ENCODE assay signal across 21 cellular contexts in the genomic region with DNA sequence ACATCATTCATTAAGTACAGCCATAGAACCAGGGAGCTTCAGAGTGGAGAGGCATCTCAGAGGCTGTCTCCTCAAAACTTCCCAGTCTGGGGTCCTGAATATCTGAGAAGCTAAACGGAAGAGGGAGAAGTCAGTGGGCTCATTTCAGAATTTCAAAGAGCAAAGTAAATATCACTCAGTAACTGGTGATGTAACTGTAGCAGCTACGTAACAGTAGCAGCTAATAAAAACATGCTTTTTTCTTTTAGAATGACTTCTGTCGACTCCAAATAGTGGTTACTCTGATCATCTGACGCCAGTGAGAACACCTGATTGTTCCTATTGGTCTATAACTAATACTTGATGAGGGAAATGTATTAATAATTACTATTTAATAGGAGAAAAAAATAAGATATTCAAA.
DNase-seq lines count a peak whose midpoint lies in the region; ATAC-seq, FAIRE-seq and TF ChIP-seq lines count a peak whose summit lies in the region.
"Had no signal": no experiment of that assay in that cellular context is flagged by ENCODE, and none has a peak within 500 bp of the region (broad histone marks: within the 10 kb centered on the region; RNA-seq: fewer than 3 reads in every experiment).

No MANE protein-coding gene starts in this region.

- H4K20me1 ChIP-seq in HepG2 (ENCODE audit: insufficient read depth, low read length) (no peaks in the 10 kb centered on the region), IMR-90 (ENCODE audit: insufficient read depth, low read length) (no peaks in the 10 kb centered on the region)

- TF ChIP-seq EP300 in HepG2 (IDR thresholded peaks at IDR 0.05; ENCODE audit: low read depth in 2 of 2, low read length in 2 of 2) (no peak), HepG2 (CRISPR knock-in tag; IDR thresholded peaks at IDR 0.05; ENCODE audit: borderline replicate concordance) (no peak)

- no peak overlapping the region for H4K5ac ChIP-seq in IMR-90 (ENCODE audit: low read depth, low read length)

- no peak overlapping the region for H4K8ac ChIP-seq in IMR-90 (ENCODE audit: low read depth in 2 of 2, low read length in 2 of 2)

- no peak overlapping the region for H4K91ac ChIP-seq in IMR-90 (ENCODE audit: insufficient read depth, low read depth, low read length)

- DNase-seq in HepG2 (ENCODE audit: low spot score) (no peak), right lobe of liver (no peak), IMR-90 (no peak), glutamatergic neuron (no peak)
- DNase-seq in activated CD4-positive, alpha-beta memory T cell treated with anti-CD3 and anti-CD28 coated beads, Interleukin-2, amount 10 ng/mL, durations not matched to agents 7 days and 5 days = no peak
- DNase-seq: 8988T; AML-193; Caco-2; Calu3; CD4-positive, alpha-beta T cell; DMS79 treated with DMSO at 0.1 percent for 48 hours; GF-D8 had no signal

- WGBS in HepG2 (ENCODE audit: low lambda C conversion rate) = 3% methylated on average over 4 of the region's 4 CpGs
- WGBS in right lobe of liver (ENCODE audit: insufficient coverage, low coverage, low lambda C conversion rate, missing lambda C conversion rate) = 38% methylated on average over 4 of the region's 4 CpGs
- WGBS in IMR-90 (ENCODE audit: extremely low coverage in 2 of 2, insufficient read length in 1 of 2), 2 experiments = no CpG with 5 or more reads among the region's 4 CpGs

- H3K4me1 Mint-ChIP-seq in glutamatergic neuron (ENCODE audit: low read depth, unreplicated experiment) = peaks cover 8% of the 10 kb centered on the region
- peaks cover 17% of the 10 kb centered on the region for H3K4me1 Mint-ChIP-seq in activated CD4-positive, alpha-beta memory T cell treated with anti-CD3 and anti-CD28 coated beads, Interleukin-2, amount 10 ng/mL, durations not matched to agents 7 days and 5 days

- no peak overlapping the region for H3K4me2 ChIP-seq in HepG2 (ENCODE audit: low read depth, low read length)
- H3K4me2 ChIP-seq in IMR-90 (ENCODE audit: low read depth, low read length) = no peak overlapping the region
- H3K4me2 ChIP-seq: BLaER1 treated with 17β-estradiol and CSF1 and Interleukin-3, amounts not matched to agents 10 nM and 100 nM had no signal

- no peak overlapping the region for H3K4me3 Mint-ChIP-seq in glutamatergic neuron (ENCODE audit: unreplicated experiment)
- H3K4me3 Mint-ChIP-seq in activated CD4-positive, alpha-beta memory T cell treated with anti-CD3 and anti-CD28 coated beads, Interleukin-2, amount 10 ng/mL, durations not matched to agents 7 days and 5 days = no peak overlapping the region
- H3K4me3 Mint-ChIP-seq: B cell; CD4-positive, alpha-beta T cell; CD8-positive, alpha-beta T cell had no signal

- POLR2A ChIA-PET in HepG2 (lab: Yijun Ruan, JAX) (no interaction called here), IMR-90 (lab: Charles Lee; ENCODE audit: unreplicated experiment) (no interaction called here)
- POLR2A ChIA-PET in activated CD4-positive, alpha-beta memory T cell treated with anti-CD3 and anti-CD28 coated beads, Interleukin-2, amount 10 ng/mL, durations not matched to agents 7 days and 5 days (lab: Charles Lee) = no interaction called here

- no peak overlapping the region for H3K27ac Mint-ChIP-seq in glutamatergic neuron (ENCODE audit: unreplicated experiment)
- no peak overlapping the region for H3K27ac Mint-ChIP-seq in activated CD4-positive, alpha-beta memory T cell treated with anti-CD3 and anti-CD28 coated beads, Interleukin-2, amount 10 ng/mL, durations not matched to agents 7 days and 5 days
- H3K27ac Mint-ChIP-seq: B cell; CD4-positive, alpha-beta T cell; CD8-positive, alpha-beta T cell had no signal

- intact Hi-C loops in HepG2 (cut with micrococcal nuclease; ENCODE audit: unreplicated experiment) (loop anchor here (10.0 kb wide), 1 partner anchor 304 kb away; no protein-coding TSS in a partner anchor), right lobe of liver (cut with DNase I) (loop anchor here in 1 of 2 donors (5.0 kb wide), 1 partner anchor 437 kb away; no protein-coding TSS in a partner anchor), IMR-90 (cut with micrococcal nuclease) (loop anchor here (10.0 kb wide), 1 partner anchor 214 kb away; no protein-coding TSS in a partner anchor)

- in situ Hi-C loops in HepG2 (cut with HindIII; ENCODE audit: extremely low pct_ligation_motif_present, low pct_unique_long_range_greater_than_20kb) = loop anchor here (5.0 kb wide), 1 partner anchor 437 kb away; no protein-coding TSS in a partner anchor
- in situ Hi-C loops in IMR-90 (cut with MboI; ENCODE audit: low sequenced_read_pairs) = loop anchor here (5.0 kb wide), 1 partner anchor 437 kb away; no protein-coding TSS in a partner anchor

- H3K14ac ChIP-seq in IMR-90 (replicated peaks; ENCODE audit: low read depth, low read length) = no peak overlapping the region

- H3K79me1 ChIP-seq in IMR-90 (ENCODE audit: low read depth in 1 of 2, low read length in 2 of 2) = no peaks in the 10 kb centered on the region

- H3K23ac ChIP-seq in IMR-90 (ENCODE audit: low read depth, low read length) = no peak overlapping the region

- no peak overlapping the region for H2AK9ac ChIP-seq in IMR-90 (replicated peaks; ENCODE audit: low read depth, low read length, poor library complexity)

- H2BK5ac ChIP-seq in IMR-90 (ENCODE audit: low read depth, low read length, poor library complexity, severe bottlenecking) = no peak overlapping the region

- no peak for ATAC-seq in HepG2
- ATAC-seq in right lobe of liver = no peak
- ATAC-seq in IMR-90 (ENCODE audit: low read depth) = no peak
- ATAC-seq: CD8-positive, alpha-beta T cell had no signal

- H3K36me3 Mint-ChIP-seq in glutamatergic neuron (ENCODE audit: unreplicated experiment) = no peaks in the 10 kb centered on the region
- H3K36me3 Mint-ChIP-seq in activated CD4-positive, alpha-beta memory T cell treated with anti-CD3 and anti-CD28 coated beads, Interleukin-2, amount 10 ng/mL, durations not matched to agents 7 days and 5 days (ENCODE audit: low read depth) = peaks cover 11% of the 10 kb centered on the region
- H3K36me3 Mint-ChIP-seq: CD8-positive, alpha-beta T cell had no signal

- no peak overlapping the region for H2BK20ac ChIP-seq in IMR-90 (ENCODE audit: low read depth, low read length)

- BruUV-seq in HepG2 (replicated peaks; lab: Mats Ljungman, UMichigan) (no TSS peak), IMR-90 (replicated peaks; lab: Mats Ljungman, UMichigan) (no TSS peak)

- H3K27me3 ChIP-seq in HepG2 (ENCODE audit: control insufficient read depth in 1 of 2, insufficient read depth in 2 of 2, low read length in 2 of 2) (peaks cover 3 to 29% of the 10 kb centered on the region in 2 experiments; a peak in 2 of 5 replicates), right lobe of liver (no peaks in the 10 kb centered on the region), IMR-90 (ENCODE audit: control insufficient read depth, insufficient read depth, low read length) (peaks cover 26% of the 10 kb centered on the region)
- H3K27me3 ChIP-seq: BLaER1 treated with 17β-estradiol and CSF1 and Interleukin-3, amounts not matched to agents 10 nM and 100 nM had no signal

- no peak overlapping the region for H3K56ac ChIP-seq in IMR-90 (ENCODE audit: extremely low read depth, insufficient read depth, low read length)

- no peak for FAIRE-seq in HepG2 (lab: Jason Lieb, UNC)
- FAIRE-seq: A204.1, D721Med, G401.6, GM12891, GM19239 had no signal

- H3K9me3 ChIP-seq in HepG2 (ENCODE audit: low read length) (no peaks in the 10 kb centered on the region), right lobe of liver (no peaks in the 10 kb centered on the region), IMR-90 (ENCODE audit: control insufficient read depth, insufficient read depth, low read length) (0 out of 2 replicates have a peak, but pooled peaks cover 1% of the 10 kb centered on the region)
- H3K9me3 ChIP-seq: BLaER1 treated with 17β-estradiol and CSF1 and Interleukin-3, amounts not matched to agents 10 nM and 100 nM; Caco-2 had no signal

- H2AK5ac ChIP-seq in IMR-90 (ENCODE audit: low read depth, low read length) = no peak overlapping the region

- H3K9ac ChIP-seq in HepG2 (ENCODE audit: insufficient read depth, low read depth, low read length) (no peak overlapping the region), IMR-90 (ENCODE audit: low read depth, low read length) (no peak overlapping the region)
- H3K9ac ChIP-seq: BLaER1 treated with 17β-estradiol and CSF1 and Interleukin-3, amounts not matched to agents 10 nM and 100 nM had no signal

- dilution Hi-C loops in IMR-90 (cut with HindIII; ENCODE audit: low sequenced_read_pairs, unreplicated experiment) = no loop called here

- TF ChIP-seq RAD21 in HepG2 (CRISPR knock-in tag; IDR thresholded peaks at IDR 0.05) = no peak
- no peak for TF ChIP-seq RAD21 in IMR-90 (IDR thresholded peaks at IDR 0.05; ENCODE audit: low read length)

- no peak overlapping the region for H3K18ac ChIP-seq in IMR-90 (ENCODE audit: low read depth, low read length)

- CTCF ChIA-PET in HepG2 (lab: Yijun Ruan, JAX; ENCODE audit: low intra/inter-chr PET ratio, low total read pairs) (no interaction called here), IMR-90 (lab: Yijun Ruan, JAX) (interaction anchor here (0.6 to 1.2 kb wide), 2 partner anchors 437 to 454 kb away, joined by 3 to 5 read pairs; no protein-coding TSS in a partner anchor)
- CTCF ChIA-PET in activated CD4-positive, alpha-beta memory T cell treated with anti-CD3 and anti-CD28 coated beads, Interleukin-2, amount 10 ng/mL, durations not matched to agents 7 days and 5 days (lab: Charles Lee) = interaction anchor here (2.0 kb wide), 1 partner anchor 394 kb away, joined by 6 read pairs; no protein-coding TSS in a partner anchor

- TF ChIP-seq POLR2A in HepG2 (IDR thresholded peaks at IDR 0.05; ENCODE audit: insufficient read depth in 1 of 2, low read depth in 2 of 2, low read length in 2 of 2) (no peak), right lobe of liver (IDR thresholded peaks at IDR 0.05) (no peak), IMR-90 (IDR thresholded peaks at IDR 0.05; ENCODE audit: low read depth, low read length) (no peak)

- no peak overlapping the region for H2BK15ac ChIP-seq in IMR-90 (ENCODE audit: low read depth, low read length)

- H3K4me3 ChIP-seq in HepG2 (replicated peaks in 1 of 3; ENCODE audit: insufficient read depth in 1 of 3, low read depth in 2 of 3, low read length in 3 of 3) = no peak overlapping the region
- no peak overlapping the region for H3K4me3 ChIP-seq in right lobe of liver
- no peak overlapping the region for H3K4me3 ChIP-seq in IMR-90 (ENCODE audit: insufficient read depth, low read depth, low read length)
- H3K4me3 ChIP-seq: BLaER1 treated with 17β-estradiol and CSF1 and Interleukin-3, amounts not matched to agents 10 nM and 100 nM had no signal

- H3K36me3 ChIP-seq in HepG2 (replicated peaks in 1 of 2; ENCODE audit: control insufficient read depth in 1 of 2, insufficient read depth in 2 of 2, low read length in 2 of 2) (no peaks in the 10 kb centered on the region), right lobe of liver (no peaks in the 10 kb centered on the region), IMR-90 (ENCODE audit: control insufficient read depth, insufficient read depth, low read length) (no peaks in the 10 kb centered on the region)
- H3K36me3 ChIP-seq: BLaER1 treated with 17β-estradiol and CSF1 and Interleukin-3, amounts not matched to agents 10 nM and 100 nM had no signal

- no peak overlapping the region for H2BK120ac ChIP-seq in IMR-90 (ENCODE audit: low read depth, low read length)

- TF ChIP-seq CTCF in HepG2 (CRISPR knock-in tag; IDR thresholded peaks at IDR 0.05) = no peak
- TF ChIP-seq CTCF in right lobe of liver (IDR thresholded peaks at IDR 0.05) = no peak
- TF ChIP-seq CTCF in IMR-90 (conservative IDR thresholded peaks at IDR 0.05; ENCODE audit: low read depth, low read length) = no peak
- TF ChIP-seq CTCF in glutamatergic neuron (IDR thresholded peaks at IDR 0.05; ENCODE audit: partially characterized antibody, unreplicated experiment) = no peak

- H3K4me1 ChIP-seq in HepG2 (ENCODE audit: insufficient read depth, low read length) (no peaks in the 10 kb centered on the region), right lobe of liver (no peaks in the 10 kb centered on the region), IMR-90 (ENCODE audit: control insufficient read depth, insufficient read depth, low read length) (no peaks in the 10 kb centered on the region; the same call in 1 of the 2 replicates)
- H3K4me1 ChIP-seq: Caco-2 had no signal

- H3K4ac ChIP-seq in IMR-90 (ENCODE audit: low read depth, low read length) = no peak overlapping the region

- H3K9me3 Mint-ChIP-seq in glutamatergic neuron (ENCODE audit: unreplicated experiment) = no peaks in the 10 kb centered on the region
- peaks cover 3% of the 10 kb centered on the region for H3K9me3 Mint-ChIP-seq in activated CD4-positive, alpha-beta memory T cell treated with anti-CD3 and anti-CD28 coated beads, Interleukin-2, amount 10 ng/mL, durations not matched to agents 7 days and 5 days
- H3K9me3 Mint-ChIP-seq: CD4-positive, alpha-beta T cell; CD8-positive, alpha-beta T cell had no signal

- no peak overlapping the region for H2AFZ ChIP-seq in HepG2 (ENCODE audit: low read length)
- no peak overlapping the region for H2AFZ ChIP-seq in IMR-90 (replicated peaks; ENCODE audit: low read length, poor library complexity)

- H3K27ac ChIP-seq in HepG2 (ENCODE audit: extremely low read length, insufficient read depth, low read length) (no peak overlapping the region), right lobe of liver (no peak overlapping the region), IMR-90 (ENCODE audit: insufficient read depth, low read length) (no peak overlapping the region)
- H3K27ac ChIP-seq: BLaER1 treated with 17β-estradiol and CSF1 and Interleukin-3, amounts not matched to agents 10 nM and 100 nM; C4-2B had no signal

- no peaks in the 10 kb centered on the region for H3K79me2 ChIP-seq in HepG2 (ENCODE audit: insufficient read depth, low read length)

- peaks cover 6% of the 10 kb centered on the region for H3K27me3 Mint-ChIP-seq in glutamatergic neuron (ENCODE audit: unreplicated experiment)
- H3K27me3 Mint-ChIP-seq in activated CD4-positive, alpha-beta memory T cell treated with anti-CD3 and anti-CD28 coated beads, Interleukin-2, amount 10 ng/mL, durations not matched to agents 7 days and 5 days = peaks cover 22% of the 10 kb centered on the region
- H3K27me3 Mint-ChIP-seq: CD4-positive, alpha-beta T cell had no signal

- no peaks in the 10 kb centered on the region for H3K9me1 ChIP-seq in IMR-90 (ENCODE audit: insufficient read depth, low read length)
